8 cellular contexts compared by ENCODE assay signal in the genomic region with DNA sequence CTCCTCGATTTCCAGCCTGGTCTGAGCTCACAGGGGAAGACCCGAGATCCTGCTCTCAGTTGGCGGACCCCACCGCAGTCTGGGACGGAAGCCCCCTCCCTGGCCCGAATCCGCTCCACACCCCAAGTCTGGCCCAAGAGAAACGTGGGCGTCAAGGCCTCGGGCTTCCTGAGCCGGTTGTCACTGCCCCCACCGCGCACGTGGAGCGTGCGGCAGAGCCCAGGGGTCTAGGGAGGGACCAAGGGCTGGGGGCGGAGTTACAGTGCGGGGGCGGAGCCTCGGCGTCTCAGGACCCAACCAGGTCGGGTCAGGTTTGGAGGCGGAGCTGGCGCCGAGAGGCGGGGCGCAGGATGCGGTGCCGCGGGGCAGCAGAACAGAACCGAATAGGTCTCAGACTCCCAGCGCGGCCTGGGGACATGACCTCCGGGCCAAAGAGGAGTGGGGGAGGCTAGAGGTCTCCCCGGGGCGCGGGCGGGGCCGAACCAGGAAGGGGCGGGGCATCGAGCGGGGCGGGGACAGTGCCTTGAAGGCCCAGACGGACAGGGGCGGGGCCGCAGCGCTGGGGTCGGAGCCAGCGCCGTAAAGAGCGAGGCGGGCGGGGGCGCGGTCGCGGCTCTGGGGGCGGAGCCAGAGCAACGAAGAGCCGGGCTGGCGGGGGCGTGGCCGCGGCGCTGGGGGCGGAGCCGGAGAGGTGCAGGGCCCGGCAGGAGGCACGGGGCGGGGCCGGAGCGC. TPM values are rescaled to one million over a fixed set of nuclear protein-coding genes. Genes with fewer than 3 reads are reported as not detected.
A peak's percentile ranks its signal among the peaks of the same experiment; 100 is the strongest.
DNase-seq lines count a peak whose midpoint lies in the region; ATAC-seq and TF ChIP-seq lines count a peak whose summit lies in the region.

No MANE protein-coding gene starts in this region.

- peak overlapping the region; percentile 60 to 61 for H3K4me3 ChIP-seq in foreskin fibroblast (ENCODE audit: low read depth in 1 of 2, low read length in 2 of 2)

- H3K4me1 Mint-ChIP-seq in neural crest cell = peaks cover 5% of the 10 kb centered on the region
- peaks cover 48% of the 10 kb centered on the region for H3K4me1 Mint-ChIP-seq in stimulated activated naive CD8-positive, alpha-beta T cell treated with anti-CD3 and anti-CD28 coated beads, Interleukin-15, amount 100 ng/mL, for 72 hours

- peak overlapping the region; percentile 50 for H3K27ac Mint-ChIP-seq in neural crest cell (ENCODE audit: unreplicated experiment)
- H3K27ac Mint-ChIP-seq in stimulated activated naive CD8-positive, alpha-beta T cell treated with anti-CD3 and anti-CD28 coated beads, Interleukin-15, amount 100 ng/mL, for 72 hours = peak overlapping the region; percentile 94 to 96

- POLR2A ChIA-PET in RWPE1 (lab: Yijun Ruan, JAX; ENCODE audit: low non-redundant PET) = no interaction called here

- H3K9me3 Mint-ChIP-seq in neural crest cell = no peaks in the 10 kb centered on the region
- no peaks in the 10 kb centered on the region for H3K9me3 Mint-ChIP-seq in stimulated activated naive CD8-positive, alpha-beta T cell treated with anti-CD3 and anti-CD28 coated beads, Interleukin-15, amount 100 ng/mL, for 72 hours

- peak; percentile 50 for ATAC-seq in GM21737 (IDR thresholded peaks at IDR 0.05; ENCODE audit: unreplicated experiment)
- ATAC-seq in stimulated activated naive CD8-positive, alpha-beta T cell treated with anti-CD3 and anti-CD28 coated beads, Interleukin-15, amount 100 ng/mL, for 72 hours = peak; percentile 62

- no peaks in the 10 kb centered on the region for H3K36me3 Mint-ChIP-seq in neural crest cell (ENCODE audit: low read depth)

- H3K36me3 ChIP-seq in KOPT-K1 (ENCODE audit: insufficient read depth, low read length) = no peaks in the 10 kb centered on the region

- no peak for TF ChIP-seq CTCF in RWPE1 (conservative IDR thresholded peaks at IDR 0.05; ENCODE audit: low read depth)
- no peak for TF ChIP-seq CTCF in foreskin fibroblast (IDR thresholded peaks at IDR 0.05; ENCODE audit: low read depth, low read length)
- no peak for TF ChIP-seq CTCF in neural crest cell (conservative IDR thresholded peaks at IDR 0.05)

- DNase-seq in DMS53 treated with DMSO at 0.1 percent for 48 hours (lab: John Stamatoyannopoulos, UW; ENCODE audit: unreplicated experiment) (peak; percentile 40), RWPE1 (ENCODE audit: low spot score) (peak; percentile 95), activated gamma-delta T cell treated with Interleukin-2 at 50 U/mL for 16 hours (peak; percentile 99), foreskin fibroblast (peak; percentile 92 to 98), neural crest cell (ENCODE audit: low read depth, low spot score) (peak; percentile 99)
- DNase-seq in stimulated activated naive CD8-positive, alpha-beta T cell treated with anti-CD3 and anti-CD28 coated beads, Interleukin-15, amount 100 ng/mL, for 72 hours = peak; percentile 97 to 100

- H3K4me3 Mint-ChIP-seq in neural crest cell = peak overlapping the region; percentile 88
- peak overlapping the region; percentile 89 to 91 for H3K4me3 Mint-ChIP-seq in stimulated activated naive CD8-positive, alpha-beta T cell treated with anti-CD3 and anti-CD28 coated beads, Interleukin-15, amount 100 ng/mL, for 72 hours

- CTCF ChIA-PET in RWPE1 (lab: Yijun Ruan, JAX) = interaction anchor here (0.6 to 1.2 kb wide), 2 partner anchors 174 to 1501 kb away, joined by 4 read pairs; no protein-coding TSS in a partner anchor

- no peaks in the 10 kb centered on the region for H3K9me3 ChIP-seq in KOPT-K1 (ENCODE audit: insufficient read depth, low read length, poor library complexity, severe bottlenecking)

- H3K27ac ChIP-seq in KOPT-K1 (ENCODE audit: low read depth, low read length, poor library complexity, severe bottlenecking) = peak overlapping the region; percentile 34
- H3K27ac ChIP-seq in RWPE1 = peak overlapping the region; percentile 80

- peaks cover 32% of the 10 kb centered on the region for H3K27me3 Mint-ChIP-seq in neural crest cell (ENCODE audit: low read depth)
- H3K27me3 Mint-ChIP-seq in stimulated activated naive CD8-positive, alpha-beta T cell treated with anti-CD3 and anti-CD28 coated beads, Interleukin-15, amount 100 ng/mL, for 72 hours = no peaks in the 10 kb centered on the region

RNA-seq across cellular contexts. Expression of gene ZFPM1, which starts 0.4 kb away (rescaled TPM):
- 11.1 and 11.2 TPM in 2 replicates for total RNA-seq in neural crest cell

Comparison
In these comparisons a context has a peak if more than half of its experiments do, and no peak if none do; other contexts are left out.
1. Peak in every context shown above with its lines: DNase-seq, ATAC-seq, H3K4me3 ChIP-seq and H3K27ac ChIP-seq.
2. DNase-seq: peak in every context shown above with its lines; median percentile 99 in activated gamma-delta T cell treated with Interleukin-2 at 50 U/mL for 16 hours; 99 in neural crest cell; 98 in stimulated activated naive CD8-positive, alpha-beta T cell treated with anti-CD3 and anti-CD28 coated beads, Interleukin-15, amount 100 ng/mL, for 72 hours; 95 in RWPE1; 95 in foreskin fibroblast; 40 in DMS53 treated with DMSO at 0.1 percent for 48 hours.